1 cellular context compared by ENCODE assay signal in the genomic region with DNA sequence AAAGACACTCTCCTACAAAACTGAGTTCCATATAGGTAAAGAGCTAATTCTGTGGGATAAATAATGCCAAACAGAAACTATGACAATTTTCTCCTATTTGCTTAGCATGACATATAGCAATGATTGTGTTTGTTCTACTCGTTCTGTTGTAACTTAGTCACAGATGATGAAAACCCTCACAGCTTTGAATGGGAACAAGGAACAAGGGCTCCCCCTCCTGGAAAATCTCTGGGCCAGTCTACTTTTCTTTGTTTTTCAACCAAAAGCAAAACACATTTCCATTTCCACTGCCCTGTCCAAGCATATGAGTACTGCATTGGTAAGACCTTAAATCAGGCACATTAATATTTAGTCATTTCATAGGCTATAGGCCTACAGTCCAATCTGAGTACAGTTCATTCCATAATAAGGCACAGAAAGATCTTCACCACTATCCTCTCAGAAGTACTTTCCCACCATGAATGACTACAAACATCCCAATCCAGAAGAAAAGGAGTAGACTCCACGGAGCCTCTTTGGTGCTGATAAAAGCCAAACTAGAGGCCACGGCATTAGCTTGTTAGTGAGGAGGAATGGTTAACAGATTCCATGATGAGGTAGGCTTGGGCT.
TF ChIP-seq lines count a peak whose summit lies in the region.

No MANE protein-coding gene starts in this region.

TF ChIP-seq in H1, 55 proteins besides CTCF, POLR2A, EP300 and RAD21:
- TF ChIP-seq CEBPB (IDR thresholded peaks at IDR 0.05; ENCODE audit: low read depth, low read length) (peak; percentile 36; the same call in 1 of the 2 replicates), PHF8 (conservative IDR thresholded peaks at IDR 0.05; ENCODE audit: low read depth, low read length) (no peak), TCF12 (IDR thresholded peaks at IDR 0.05; ENCODE audit: low read depth, low read length) (no peak)
